Comparison of ENCODE assay signal across 1 cellular context in the genomic region with DNA sequence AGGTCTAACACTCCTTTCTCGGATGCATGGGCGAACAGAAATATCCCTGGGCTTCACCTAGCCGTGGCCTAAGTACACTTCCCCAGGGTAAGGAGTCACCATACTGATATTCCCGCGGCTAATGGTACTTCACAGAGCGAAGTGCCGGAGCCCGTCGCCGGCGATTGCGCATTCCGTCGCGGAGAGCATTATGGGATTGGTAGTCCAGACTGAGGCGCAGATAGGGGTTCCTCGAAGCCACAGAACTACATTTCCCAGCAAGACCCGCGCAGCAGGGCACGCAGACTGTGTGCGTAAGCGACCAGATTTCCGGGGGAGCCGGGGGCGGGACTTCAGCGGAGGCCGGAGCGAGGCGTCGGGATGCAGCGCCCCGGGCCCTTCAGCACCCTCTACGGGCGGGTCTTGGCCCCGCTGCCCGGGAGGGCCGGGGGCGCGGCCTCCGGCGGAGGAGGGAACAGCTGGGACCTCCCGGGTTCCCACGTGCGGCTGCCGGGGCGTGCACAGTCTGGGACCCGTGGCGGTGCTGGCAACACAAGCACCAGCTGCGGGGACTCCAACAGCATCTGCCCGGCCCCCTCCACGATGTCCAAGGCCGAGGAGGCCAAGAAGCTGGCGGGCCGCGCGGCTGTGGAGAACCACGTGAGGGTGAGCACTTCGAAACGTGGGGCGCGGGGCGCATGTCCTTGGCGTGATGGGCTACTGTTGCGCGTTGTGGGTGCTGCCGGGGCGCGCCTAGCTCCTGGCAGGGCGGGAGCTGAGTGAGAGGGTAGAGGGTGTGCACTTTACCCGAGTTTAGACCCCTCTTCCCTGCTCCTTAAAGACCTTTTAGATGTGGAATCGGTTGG.
TF ChIP-seq lines count a peak whose summit lies in the region.

A gene (plus strand): TSS at position 335 of the 845 bp plus-strand sequence. CDS start 26 bp downstream, at position 361.

TF ChIP-seq in K562, 482 proteins besides CTCF, POLR2A, EP300 and RAD21 (continued from another document and continues in another):
- TF ChIP-seq SREBF1 (IDR thresholded peaks at IDR 0.05; ENCODE audit: borderline replicate concordance, low read depth, low read length) (0 out of 2 replicates have a peak, but pooled peaks have one; percentile 53), NFIX (CRISPR knock-in tag; IDR thresholded peaks at IDR 0.05; ENCODE audit: low read depth) (no peak), FOXK2 (conservative IDR thresholded peaks at IDR 0.05 in 1 of 2, IDR thresholded peaks at IDR 0.05 in 1 of 2; ENCODE audit: low read depth in 2 of 2) (peak; percentile 30 to 46; a peak in 1 of 4 replicates), ASH1L (IDR thresholded peaks at IDR 0.05; ENCODE audit: borderline replicate concordance, low read depth, partially characterized antibody) (peak; percentile 63), NRF1 (conservative IDR thresholded peaks at IDR 0.05 in 1 of 2, IDR thresholded peaks at IDR 0.05 in 1 of 2) (peak; percentile 90 to 92), FUS (optimal IDR thresholded peaks at IDR 0.05; ENCODE audit: low read depth, low read length) (no peak), ZNF644 (tag; IDR thresholded peaks at IDR 0.05; ENCODE audit: low read depth) (peak; percentile 90; the same call in 1 of the 2 replicates), COPS2 (conservative IDR thresholded peaks at IDR 0.05) (no peak), GABPB1 (CRISPR knock-in tag; IDR thresholded peaks at IDR 0.05) (peak; percentile 83), OTX1 (CRISPR knock-in tag; IDR thresholded peaks at IDR 0.05) (0 out of 2 replicates have a peak, but pooled peaks have one; percentile 18), KDM4B (IDR thresholded peaks at IDR 0.05; ENCODE audit: borderline replicate concordance in 2 of 2, low read depth in 1 of 2) (no peak), HDAC1 (IDR thresholded peaks at IDR 0.05) (peak; percentile 81 to 99; a peak in 3 of 4 replicates), TGIF2 (CRISPR knock-in tag; IDR thresholded peaks at IDR 0.05) (no peak), ATF1 (CRISPR knock-in tag; IDR thresholded peaks at IDR 0.05) (no peak), ATF1 (tag; IDR thresholded peaks at IDR 0.05) (peak; percentile 99), ZNF507 (tag; conservative IDR thresholded peaks at IDR 0.05) (no peak), NBN (IDR thresholded peaks at IDR 0.05; ENCODE audit: low read depth) (peak; percentile 81), KLF10 (CRISPR knock-in tag; IDR thresholded peaks at IDR 0.05) (no peak), FOS (IDR thresholded peaks at IDR 0.05; ENCODE audit: extremely low read depth, insufficient read length) (no peak), TRIM24 (IDR thresholded peaks at IDR 0.05) (no peak), ZNF830 (CRISPR knock-in tag; IDR thresholded peaks at IDR 0.05) (no peak), SNIP1 (IDR thresholded peaks at IDR 0.05; ENCODE audit: low read depth) (no peak), ZNF3 (CRISPR knock-in tag; IDR thresholded peaks at IDR 0.05) (no peak), BHLHE40 (IDR thresholded peaks at IDR 0.05; ENCODE audit: low read length) (peak; percentile 88), EGR1 (conservative IDR thresholded peaks at IDR 0.05) (peak; percentile 92), LARP7 (IDR thresholded peaks at IDR 0.05) (no peak), MED1 (CRISPR knock-in tag; IDR thresholded peaks at IDR 0.05; ENCODE audit: borderline replicate concordance) (no peak), GTF2F1 (IDR thresholded peaks at IDR 0.05; ENCODE audit: low read depth, low read length) (no peak), ZNF184 (CRISPR knock-in tag; IDR thresholded peaks at IDR 0.05) (no peak), FOXM1 (IDR thresholded peaks at IDR 0.05; ENCODE audit: low read depth) (no peak), FOXM1 (CRISPR knock-in tag; IDR thresholded peaks at IDR 0.05; ENCODE audit: low read depth) (no peak), TEAD2 (tag; IDR thresholded peaks at IDR 0.05) (no peak), ZNF212 (CRISPR knock-in tag; IDR thresholded peaks at IDR 0.05) (no peak), RBBP5 (IDR thresholded peaks at IDR 0.05; ENCODE audit: borderline replicate concordance, insufficient read depth, low read length, poor library complexity, severe bottlenecking) (no peak), RBM14 (IDR thresholded peaks at IDR 0.05; ENCODE audit: borderline replicate concordance, insufficient read depth, low read depth, low read length) (no peak), TRIM28 (IDR thresholded peaks at IDR 0.05) (no peak), PML (IDR thresholded peaks at IDR 0.05; ENCODE audit: low read length) (peak; percentile 46; the same call in 1 of the 2 replicates), NCOA2 (IDR thresholded peaks at IDR 0.05; ENCODE audit: partially characterized antibody in 2 of 2) (no peak), GATA2 (CRISPR knock-in tag; IDR thresholded peaks at IDR 0.05) (no peak), GABPA (tag; conservative IDR thresholded peaks at IDR 0.05; ENCODE audit: low read depth) (peak; percentile 90), CHD1 (IDR thresholded peaks at IDR 0.05; ENCODE audit: low read length) (peak; percentile 33), RBM39 (optimal IDR thresholded peaks at IDR 0.05; ENCODE audit: low read depth, low read length) (no peak), PURB (CRISPR knock-in tag; IDR thresholded peaks at IDR 0.05; ENCODE audit: low read depth) (no peak), ZNF764 (CRISPR knock-in tag; IDR thresholded peaks at IDR 0.05; ENCODE audit: low read depth) (no peak), ZEB2 (IDR thresholded peaks at IDR 0.05) (no peak), NFATC3 (IDR thresholded peaks at IDR 0.05) (no peak)
- TF ChIP-seq, protein P1, sequence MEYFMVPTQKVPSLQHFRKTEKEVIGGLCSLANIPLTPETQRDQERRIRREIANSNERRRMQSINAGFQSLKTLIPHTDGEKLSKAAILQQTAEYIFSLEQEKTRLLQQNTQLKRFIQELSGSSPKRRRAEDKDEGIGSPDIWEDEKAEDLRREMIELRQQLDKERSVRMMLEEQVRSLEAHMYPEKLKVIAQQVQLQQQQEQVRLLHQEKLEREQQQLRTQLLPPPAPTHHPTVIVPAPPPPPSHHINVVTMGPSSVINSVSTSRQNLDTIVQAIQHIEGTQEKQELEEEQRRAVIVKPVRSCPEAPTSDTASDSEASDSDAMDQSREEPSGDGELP (CRISPR knock-in tag; IDR thresholded peaks at IDR 0.05; ENCODE audit: borderline replicate concordance): peak; percentile 99
- TF ChIP-seq, protein P2, sequence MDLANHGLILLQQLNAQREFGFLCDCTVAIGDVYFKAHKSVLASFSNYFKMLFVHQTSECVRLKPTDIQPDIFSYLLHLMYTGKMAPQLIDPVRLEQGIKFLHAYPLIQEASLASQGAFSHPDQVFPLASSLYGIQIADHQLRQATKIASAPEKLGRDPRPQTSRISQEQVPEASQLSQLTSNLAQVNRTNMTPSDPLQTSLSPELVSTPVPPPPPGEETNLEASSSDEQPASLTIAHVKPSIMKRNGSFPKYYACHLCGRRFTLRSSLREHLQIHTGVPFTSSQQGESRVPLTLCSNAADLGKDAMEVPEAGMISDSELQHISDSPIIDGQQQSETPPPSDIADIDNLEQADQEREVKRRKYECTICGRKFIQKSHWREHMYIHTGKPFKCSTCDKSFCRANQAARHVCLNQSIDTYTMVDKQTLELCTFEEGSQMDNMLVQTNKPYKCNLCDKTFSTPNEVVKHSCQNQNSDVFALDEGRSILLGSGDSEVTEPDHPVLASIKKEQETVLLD (IDR thresholded peaks at IDR 0.05): no peak
- TF ChIP-seq, protein P3, sequence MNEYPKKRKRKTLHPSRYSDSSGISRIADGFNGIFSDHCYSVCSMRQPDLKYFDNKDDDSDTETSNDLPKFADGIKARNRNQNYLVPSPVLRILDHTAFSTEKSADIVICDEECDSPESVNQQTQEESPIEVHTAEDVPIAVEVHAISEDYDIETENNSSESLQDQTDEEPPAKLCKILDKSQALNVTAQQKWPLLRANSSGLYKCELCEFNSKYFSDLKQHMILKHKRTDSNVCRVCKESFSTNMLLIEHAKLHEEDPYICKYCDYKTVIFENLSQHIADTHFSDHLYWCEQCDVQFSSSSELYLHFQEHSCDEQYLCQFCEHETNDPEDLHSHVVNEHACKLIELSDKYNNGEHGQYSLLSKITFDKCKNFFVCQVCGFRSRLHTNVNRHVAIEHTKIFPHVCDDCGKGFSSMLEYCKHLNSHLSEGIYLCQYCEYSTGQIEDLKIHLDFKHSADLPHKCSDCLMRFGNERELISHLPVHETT (CRISPR knock-in tag; conservative IDR thresholded peaks at IDR 0.05 in 1 of 2, IDR thresholded peaks at IDR 0.05 in 1 of 2): peak in 1 of 2 experiments; percentile 79; a peak in 1 of 4 replicates
- TF ChIP-seq, protein P4, sequence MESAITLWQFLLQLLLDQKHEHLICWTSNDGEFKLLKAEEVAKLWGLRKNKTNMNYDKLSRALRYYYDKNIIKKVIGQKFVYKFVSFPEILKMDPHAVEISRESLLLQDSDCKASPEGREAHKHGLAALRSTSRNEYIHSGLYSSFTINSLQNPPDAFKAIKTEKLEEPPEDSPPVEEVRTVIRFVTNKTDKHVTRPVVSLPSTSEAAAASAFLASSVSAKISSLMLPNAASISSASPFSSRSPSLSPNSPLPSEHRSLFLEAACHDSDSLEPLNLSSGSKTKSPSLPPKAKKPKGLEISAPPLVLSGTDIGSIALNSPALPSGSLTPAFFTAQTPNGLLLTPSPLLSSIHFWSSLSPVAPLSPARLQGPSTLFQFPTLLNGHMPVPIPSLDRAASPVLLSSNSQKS (CRISPR knock-in tag; IDR thresholded peaks at IDR 0.05): no peak
- TF ChIP-seq, protein P5, sequence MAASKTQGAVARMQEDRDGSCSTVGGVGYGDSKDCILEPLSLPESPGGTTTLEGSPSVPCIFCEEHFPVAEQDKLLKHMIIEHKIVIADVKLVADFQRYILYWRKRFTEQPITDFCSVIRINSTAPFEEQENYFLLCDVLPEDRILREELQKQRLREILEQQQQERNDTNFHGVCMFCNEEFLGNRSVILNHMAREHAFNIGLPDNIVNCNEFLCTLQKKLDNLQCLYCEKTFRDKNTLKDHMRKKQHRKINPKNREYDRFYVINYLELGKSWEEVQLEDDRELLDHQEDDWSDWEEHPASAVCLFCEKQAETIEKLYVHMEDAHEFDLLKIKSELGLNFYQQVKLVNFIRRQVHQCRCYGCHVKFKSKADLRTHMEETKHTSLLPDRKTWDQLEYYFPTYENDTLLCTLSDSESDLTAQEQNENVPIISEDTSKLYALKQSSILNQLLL (CRISPR knock-in tag; IDR thresholded peaks at IDR 0.05; ENCODE audit: borderline replicate concordance): no peak
- TF ChIP-seq, protein P6, sequence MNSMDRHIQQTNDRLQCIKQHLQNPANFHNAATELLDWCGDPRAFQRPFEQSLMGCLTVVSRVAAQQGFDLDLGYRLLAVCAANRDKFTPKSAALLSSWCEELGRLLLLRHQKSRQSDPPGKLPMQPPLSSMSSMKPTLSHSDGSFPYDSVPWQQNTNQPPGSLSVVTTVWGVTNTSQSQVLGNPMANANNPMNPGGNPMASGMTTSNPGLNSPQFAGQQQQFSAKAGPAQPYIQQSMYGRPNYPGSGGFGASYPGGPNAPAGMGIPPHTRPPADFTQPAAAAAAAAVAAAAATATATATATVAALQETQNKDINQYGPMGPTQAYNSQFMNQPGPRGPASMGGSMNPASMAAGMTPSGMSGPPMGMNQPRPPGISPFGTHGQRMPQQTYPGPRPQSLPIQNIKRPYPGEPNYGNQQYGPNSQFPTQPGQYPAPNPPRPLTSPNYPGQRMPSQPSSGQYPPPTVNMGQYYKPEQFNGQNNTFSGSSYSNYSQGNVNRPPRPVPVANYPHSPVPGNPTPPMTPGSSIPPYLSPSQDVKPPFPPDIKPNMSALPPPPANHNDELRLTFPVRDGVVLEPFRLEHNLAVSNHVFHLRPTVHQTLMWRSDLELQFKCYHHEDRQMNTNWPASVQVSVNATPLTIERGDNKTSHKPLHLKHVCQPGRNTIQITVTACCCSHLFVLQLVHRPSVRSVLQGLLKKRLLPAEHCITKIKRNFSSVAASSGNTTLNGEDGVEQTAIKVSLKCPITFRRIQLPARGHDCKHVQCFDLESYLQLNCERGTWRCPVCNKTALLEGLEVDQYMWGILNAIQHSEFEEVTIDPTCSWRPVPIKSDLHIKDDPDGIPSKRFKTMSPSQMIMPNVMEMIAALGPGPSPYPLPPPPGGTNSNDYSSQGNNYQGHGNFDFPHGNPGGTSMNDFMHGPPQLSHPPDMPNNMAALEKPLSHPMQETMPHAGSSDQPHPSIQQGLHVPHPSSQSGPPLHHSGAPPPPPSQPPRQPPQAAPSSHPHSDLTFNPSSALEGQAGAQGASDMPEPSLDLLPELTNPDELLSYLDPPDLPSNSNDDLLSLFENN (IDR thresholded peaks at IDR 0.05; ENCODE audit: low read depth in 2 of 2, low read length in 2 of 2): no peak
- TF ChIP-seq, protein P7, sequence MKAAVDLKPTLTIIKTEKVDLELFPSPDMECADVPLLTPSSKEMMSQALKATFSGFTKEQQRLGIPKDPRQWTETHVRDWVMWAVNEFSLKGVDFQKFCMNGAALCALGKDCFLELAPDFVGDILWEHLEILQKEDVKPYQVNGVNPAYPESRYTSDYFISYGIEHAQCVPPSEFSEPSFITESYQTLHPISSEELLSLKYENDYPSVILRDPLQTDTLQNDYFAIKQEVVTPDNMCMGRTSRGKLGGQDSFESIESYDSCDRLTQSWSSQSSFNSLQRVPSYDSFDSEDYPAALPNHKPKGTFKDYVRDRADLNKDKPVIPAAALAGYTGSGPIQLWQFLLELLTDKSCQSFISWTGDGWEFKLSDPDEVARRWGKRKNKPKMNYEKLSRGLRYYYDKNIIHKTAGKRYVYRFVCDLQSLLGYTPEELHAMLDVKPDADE (conservative IDR thresholded peaks at IDR 0.05; ENCODE audit: control insufficient read depth, low read depth, low read length): peak; percentile 94
- TF ChIP-seq, protein P8, sequence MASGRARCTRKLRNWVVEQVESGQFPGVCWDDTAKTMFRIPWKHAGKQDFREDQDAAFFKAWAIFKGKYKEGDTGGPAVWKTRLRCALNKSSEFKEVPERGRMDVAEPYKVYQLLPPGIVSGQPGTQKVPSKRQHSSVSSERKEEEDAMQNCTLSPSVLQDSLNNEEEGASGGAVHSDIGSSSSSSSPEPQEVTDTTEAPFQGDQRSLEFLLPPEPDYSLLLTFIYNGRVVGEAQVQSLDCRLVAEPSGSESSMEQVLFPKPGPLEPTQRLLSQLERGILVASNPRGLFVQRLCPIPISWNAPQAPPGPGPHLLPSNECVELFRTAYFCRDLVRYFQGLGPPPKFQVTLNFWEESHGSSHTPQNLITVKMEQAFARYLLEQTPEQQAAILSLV (tag; IDR thresholded peaks at IDR 0.05): no peak
- TF ChIP-seq, protein P9, sequence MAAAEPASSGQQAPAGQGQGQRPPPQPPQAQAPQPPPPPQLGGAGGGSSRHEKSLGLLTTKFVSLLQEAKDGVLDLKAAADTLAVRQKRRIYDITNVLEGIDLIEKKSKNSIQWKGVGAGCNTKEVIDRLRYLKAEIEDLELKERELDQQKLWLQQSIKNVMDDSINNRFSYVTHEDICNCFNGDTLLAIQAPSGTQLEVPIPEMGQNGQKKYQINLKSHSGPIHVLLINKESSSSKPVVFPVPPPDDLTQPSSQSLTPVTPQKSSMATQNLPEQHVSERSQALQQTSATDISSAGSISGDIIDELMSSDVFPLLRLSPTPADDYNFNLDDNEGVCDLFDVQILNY (CRISPR knock-in tag; IDR thresholded peaks at IDR 0.05): 0 out of 2 replicates have a peak, but pooled peaks have one; percentile 29
- TF ChIP-seq, protein P10, sequence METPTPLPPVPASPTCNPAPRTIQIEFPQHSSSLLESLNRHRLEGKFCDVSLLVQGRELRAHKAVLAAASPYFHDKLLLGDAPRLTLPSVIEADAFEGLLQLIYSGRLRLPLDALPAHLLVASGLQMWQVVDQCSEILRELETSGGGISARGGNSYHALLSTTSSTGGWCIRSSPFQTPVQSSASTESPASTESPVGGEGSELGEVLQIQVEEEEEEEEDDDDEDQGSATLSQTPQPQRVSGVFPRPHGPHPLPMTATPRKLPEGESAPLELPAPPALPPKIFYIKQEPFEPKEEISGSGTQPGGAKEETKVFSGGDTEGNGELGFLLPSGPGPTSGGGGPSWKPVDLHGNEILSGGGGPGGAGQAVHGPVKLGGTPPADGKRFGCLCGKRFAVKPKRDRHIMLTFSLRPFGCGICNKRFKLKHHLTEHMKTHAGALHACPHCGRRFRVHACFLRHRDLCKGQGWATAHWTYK (CRISPR knock-in tag; IDR thresholded peaks at IDR 0.05): peak; percentile 38; the same call in 1 of the 2 replicates
